Comparison of ENCODE assay signal across 26 cellular contexts in the genomic region with DNA sequence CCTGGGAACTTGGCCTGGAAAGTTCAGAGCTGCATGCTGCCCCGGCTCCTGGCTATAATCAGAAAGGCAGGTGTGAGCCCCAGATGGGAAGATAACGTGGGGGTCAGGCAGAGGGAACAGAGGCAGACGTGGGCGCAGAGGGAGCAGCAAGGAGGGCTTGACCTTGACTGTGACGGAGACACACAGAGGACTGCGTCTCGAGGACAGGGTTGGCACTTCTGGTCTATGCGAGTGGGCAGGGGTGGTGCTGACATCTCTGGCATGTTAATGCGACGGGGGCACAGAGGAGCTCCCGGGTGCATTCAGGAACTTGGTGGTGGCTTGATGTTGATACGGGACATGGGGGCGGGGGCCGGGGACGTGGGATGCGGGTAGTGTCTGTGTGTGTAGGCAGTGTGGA.
"Had no signal": no experiment of that assay in that cellular context is flagged by ENCODE, and none has a peak within 500 bp of the region (broad histone marks: within the 10 kb centered on the region; RNA-seq: fewer than 3 reads in every experiment).

No MANE protein-coding gene starts in this region.

- H3K27me3 Mint-ChIP-seq: activated B cell treated with CpG ODN at 0.5 μM for 24 hours; activated naive CD8-positive, alpha-beta T cell treated with anti-CD3 and anti-CD28 coated beads for 36 hours; naive B cell; stimulated activated naive CD8-positive, alpha-beta T cell treated with anti-CD3 and anti-CD28 coated beads, Interleukin-15, Interleukin-2, amounts not matched to agents 100 ng/mL and 50 ng/mL, for 24 hours had no signal

- H3K4me3 ChIP-seq: adrenal gland, ascending aorta, cardiac muscle cell, thoracic aorta had no signal

- H3K36me3 Mint-ChIP-seq: brain, immature natural killer cell, mesothelial cell of epicardium, naive B cell had no signal

- H3K36me3 ChIP-seq: adrenal gland, ascending aorta, cardiac muscle cell, thoracic aorta had no signal

- H3K4me1 ChIP-seq: adrenal gland, ascending aorta had no signal

- DNase-seq: activated B cell treated with CpG ODN at 0.5 μM for 24 hours; activated CD4-positive, alpha-beta T cell treated with anti-CD3 and anti-CD28 coated beads, Interleukin-2, amount 50 U/mL, for 4 hours; activated naive CD4-positive, alpha-beta T cell; activated naive CD8-positive, alpha-beta T cell treated with anti-CD3 and anti-CD28 coated beads for 36 hours; activated T-cell treated with anti-CD3 and anti-CD28 coated beads for 4 hours; activated T-cell treated with anti-CD3 and anti-CD28 coated beads, Interleukin-2, amount 50 U/mL, for 72 hours; adrenal gland; cortex of kidney; effector memory CD8-positive, alpha-beta T cell; foreskin fibroblast; hypothalamus; immature natural killer cell; left ventricle myocardium superior; naive B cell; nephron progenitor cell; occipital lobe; right cardiac atrium; T-helper 1 cell; trophoblast cell had no signal

- H3K27ac ChIP-seq: adrenal gland, ascending aorta, cardiac muscle cell, thoracic aorta had no signal

- H3K4me3 Mint-ChIP-seq: activated B cell treated with CpG ODN at 0.5 μM for 24 hours; activated naive CD8-positive, alpha-beta T cell treated with anti-CD3 and anti-CD28 coated beads for 36 hours; activated T-cell treated with anti-CD3 and anti-CD28 coated beads, Interleukin-2, amount 50 U/mL, for 72 hours; brain; effector memory CD8-positive, alpha-beta T cell; immature natural killer cell; mesothelial cell of epicardium; naive B cell; nephron progenitor cell; stimulated activated naive CD8-positive, alpha-beta T cell treated with anti-CD3 and anti-CD28 coated beads, Interleukin-15, Interleukin-2, amounts not matched to agents 100 ng/mL and 50 ng/mL, for 24 hours; T-helper 2 cell treated with Interferon-gamma antibody and Interleukin-4, amounts not matched to agents 5 μg/mL and 100 μg/mL, for 36 hours had no signal

- ATAC-seq: activated T-cell treated with anti-CD3 and anti-CD28 coated beads, Interleukin-2, amount 50 U/mL, for 72 hours; effector memory CD8-positive, alpha-beta T cell; left ventricle myocardium superior; right cardiac atrium had no signal

- H3K4me1 Mint-ChIP-seq: activated B cell treated with CpG ODN at 0.5 μM for 24 hours; activated naive CD8-positive, alpha-beta T cell treated with anti-CD3 and anti-CD28 coated beads for 36 hours; mesothelial cell of epicardium; nephron progenitor cell had no signal

- H3K27ac Mint-ChIP-seq: activated B cell treated with CpG ODN at 0.5 μM for 24 hours; activated naive CD8-positive, alpha-beta T cell treated with anti-CD3 and anti-CD28 coated beads for 36 hours; activated T-cell treated with anti-CD3 and anti-CD28 coated beads, Interleukin-2, amount 50 U/mL, for 72 hours; brain; effector memory CD8-positive, alpha-beta T cell; immature natural killer cell; mesothelial cell of epicardium; naive B cell; nephron progenitor cell; stimulated activated naive CD8-positive, alpha-beta T cell treated with anti-CD3 and anti-CD28 coated beads, Interleukin-15, Interleukin-2, amounts not matched to agents 100 ng/mL and 50 ng/mL, for 24 hours; T-helper 2 cell treated with Interferon-gamma antibody and Interleukin-4, amounts not matched to agents 5 μg/mL and 100 μg/mL, for 36 hours had no signal

- H3K9me3 ChIP-seq: adrenal gland, ascending aorta, thoracic aorta had no signal

- H3K27me3 ChIP-seq: adrenal gland, ascending aorta, cardiac muscle cell had no signal

- H3K9me3 Mint-ChIP-seq: activated B cell treated with CpG ODN at 0.5 μM for 24 hours; activated naive CD8-positive, alpha-beta T cell treated with anti-CD3 and anti-CD28 coated beads for 36 hours; immature natural killer cell; mesothelial cell of epicardium; nephron progenitor cell; stimulated activated naive CD8-positive, alpha-beta T cell treated with anti-CD3 and anti-CD28 coated beads, Interleukin-15, Interleukin-2, amounts not matched to agents 100 ng/mL and 50 ng/mL, for 24 hours; T-helper 2 cell treated with Interferon-gamma antibody and Interleukin-4, amounts not matched to agents 5 μg/mL and 100 μg/mL, for 36 hours had no signal
